Comparison of ENCODE assay signal across 16 cellular contexts in the genomic region with DNA sequence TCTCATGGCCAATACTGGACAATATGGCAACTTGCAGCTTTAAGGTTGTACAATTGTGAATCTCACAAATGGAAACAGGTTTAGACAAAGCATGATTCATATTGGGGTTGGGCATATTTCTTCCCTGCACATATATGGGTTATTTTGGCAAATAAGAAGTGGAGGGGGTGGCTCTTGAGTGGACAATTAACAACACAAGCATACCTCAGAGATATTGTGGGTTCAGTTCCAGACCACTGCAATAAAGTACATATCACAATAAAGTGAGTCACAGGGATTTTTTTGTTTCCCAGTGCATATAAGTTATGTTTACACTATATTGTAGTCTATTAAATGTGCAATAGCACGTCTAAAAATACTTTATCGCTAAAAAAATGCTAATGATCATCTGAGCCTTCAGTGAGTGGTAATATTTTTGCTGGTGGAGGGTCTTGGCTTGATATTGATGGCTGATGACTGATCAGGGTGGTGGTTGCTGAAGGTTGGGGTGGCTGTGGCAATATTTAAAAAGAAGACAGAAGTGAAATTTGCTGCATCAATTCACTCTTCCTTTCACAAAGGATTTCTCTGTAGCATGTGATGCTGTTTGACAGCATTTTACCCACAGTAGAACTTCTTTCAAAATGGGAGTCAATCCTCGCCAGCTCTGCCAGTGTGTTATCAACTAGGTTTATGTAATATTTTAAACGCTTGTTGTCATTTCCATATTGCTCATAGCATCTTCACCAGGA. TPM values are rescaled to one million over a fixed set of nuclear protein-coding genes. Genes with fewer than 3 reads are reported as not detected.
DNase-seq lines count a peak whose midpoint lies in the region; ATAC-seq and TF ChIP-seq lines count a peak whose summit lies in the region.
"Had no signal": no experiment of that assay in that cellular context is flagged by ENCODE, and none has a peak within 500 bp of the region (broad histone marks: within the 10 kb centered on the region; RNA-seq: fewer than 3 reads in every experiment).

No MANE protein-coding gene starts in this region.

- H4K20me1 ChIP-seq in PC-3 (ENCODE audit: low read length) (no peaks in the 10 kb centered on the region), osteoblast (ENCODE audit: insufficient read depth, low read length) (no peaks in the 10 kb centered on the region)
- H4K20me1 ChIP-seq: BLaER1 treated with 17β-estradiol and CSF1 and Interleukin-3, amounts not matched to agents 10 nM and 100 nM had no signal

- POLR2A ChIA-PET in MCF 10A (lab: Yijun Ruan, JAX) (no interaction called here), PC-3 (lab: Charles Lee; ENCODE audit: unreplicated experiment) (interaction anchor here (0.7 kb wide), 1 partner anchor 116 kb away, joined by 5 read pairs; a partner anchor contains a TSS)

- intact Hi-C loops in MCF 10A (cut with micrococcal nuclease), result no loop called here
- intact Hi-C loops in breast epithelium (cut with DNase I; ENCODE audit: low total_unique reads), result no loop called here
- intact Hi-C loops in PC-3 (cut with micrococcal nuclease), result loop anchor here (1.0 to 2.0 kb wide), 3 partner anchors 51 to 76 kb away; a partner anchor contains a TSS

- H3F3A ChIP-seq in PC-3 (ENCODE audit: low read length, unreplicated experiment), result no peaks in the 10 kb centered on the region

- no peak for TF ChIP-seq CTCF in MCF 10A (IDR thresholded peaks at IDR 0.05; ENCODE audit: unreplicated experiment)
- TF ChIP-seq CTCF in breast epithelium (IDR thresholded peaks at IDR 0.05), result no peak
- no peak for TF ChIP-seq CTCF in PC-3 (conservative IDR thresholded peaks at IDR 0.05; ENCODE audit: low read depth, low read length)
- no peak for TF ChIP-seq CTCF in epithelial cell of esophagus (IDR thresholded peaks at IDR 0.05; ENCODE audit: insufficient read depth, low read depth, low read length, missing control alignments)
- TF ChIP-seq CTCF in endothelial cell (IDR thresholded peaks at IDR 0.05; ENCODE audit: unreplicated experiment), result no peak
- TF ChIP-seq CTCF in osteoblast (IDR thresholded peaks at IDR 0.05; ENCODE audit: extremely low read depth, low read depth, low read length), result no peak

- no peak overlapping the region for H3K27ac ChIP-seq in breast epithelium
- H3K27ac ChIP-seq in PC-3 (ENCODE audit: low read length), result peak overlapping the region; percentile 29
- no peak overlapping the region for H3K27ac ChIP-seq in osteoblast (ENCODE audit: low read depth, low read length)
- H3K27ac ChIP-seq: PC-9, RWPE1 had no signal

- H3K4me3 ChIP-seq in breast epithelium (no peak overlapping the region), PC-3 (ENCODE audit: low read length) (no peak overlapping the region), epithelial cell of esophagus (ENCODE audit: low read length) (no peak overlapping the region), osteoblast (ENCODE audit: insufficient read depth, low read length) (no peak overlapping the region)
- H3K4me3 ChIP-seq: BLaER1 treated with 17β-estradiol and CSF1 and Interleukin-3, amounts not matched to agents 10 nM and 100 nM; K562; PC-9 had no signal

- TF ChIP-seq POLR2A in breast epithelium (IDR thresholded peaks at IDR 0.05), result no peak

- H3K27ac Mint-ChIP-seq in MCF 10A (ENCODE audit: low read depth, unreplicated experiment), result no peak overlapping the region
- H3K27ac Mint-ChIP-seq in endothelial cell (ENCODE audit: unreplicated experiment), result no peak overlapping the region

- DNase-seq in MCF 10A (ENCODE audit: unreplicated experiment) (peak; percentile 6), breast epithelium (ENCODE audit: low spot score in 2 of 2) (no peak), PC-3 (peak; percentile 70), epithelial cell of esophagus (ENCODE audit: low read depth) (peak; percentile 6), NCI-H1436 treated with DMSO at 0.1 percent for 48 hours (lab: John Stamatoyannopoulos, UW) (no peak), endothelial cell (ENCODE audit: low spot score) (no peak), osteoblast (ENCODE audit: insufficient read length, low spot score, missing footprints) (no peak)
- DNase-seq: DND-41, GDM1, NCI-H187 treated with DMSO at 0.1 percent for 48 hours, NCI-H2227 treated with DMSO at 0.1 percent for 48 hours, NCI-H510A treated with DMSO at 0.1 percent for 48 hours, PC-9 had no signal

- no peak overlapping the region for H2AFZ ChIP-seq in PC-3 (ENCODE audit: low read length)
- H2AFZ ChIP-seq in osteoblast (ENCODE audit: low read length), result no peak overlapping the region
- H2AFZ ChIP-seq: PC-9 had no signal

- no peaks in the 10 kb centered on the region for H3K4me1 Mint-ChIP-seq in MCF 10A (ENCODE audit: insufficient read depth, unreplicated experiment)
- no peaks in the 10 kb centered on the region for H3K4me1 Mint-ChIP-seq in endothelial cell (ENCODE audit: unreplicated experiment)

- H3K9ac ChIP-seq in PC-3 (ENCODE audit: low read length), result no peak overlapping the region
- H3K9ac ChIP-seq: BLaER1 treated with 17β-estradiol and CSF1 and Interleukin-3, amounts not matched to agents 10 nM and 100 nM had no signal

- peak; percentile 97 for ATAC-seq in PC-3
- ATAC-seq: K562 had no signal

- peak overlapping the region; percentile 18; the same call in 1 of the 2 replicates for H3K4me2 ChIP-seq in PC-3 (ENCODE audit: low read length)
- H3K4me2 ChIP-seq in osteoblast (ENCODE audit: insufficient read depth, low read length), result no peak overlapping the region
- H3K4me2 ChIP-seq: PC-9 had no signal

- CTCF ChIA-PET in MCF 10A (lab: Yijun Ruan, JAX) (no interaction called here), PC-3 (lab: Charles Lee) (no interaction called here)

- H3K4me3 Mint-ChIP-seq in MCF 10A (ENCODE audit: unreplicated experiment) (no peak overlapping the region), endothelial cell (ENCODE audit: unreplicated experiment) (no peak overlapping the region)

- BruUV-seq in MCF 10A (replicated peaks; lab: Mats Ljungman, UMichigan), result no TSS peak
- no TSS peak for BruUV-seq in PC-3 (replicated peaks; lab: Mats Ljungman, UMichigan)

- peaks cover 6% of the 10 kb centered on the region for H3K36me3 Mint-ChIP-seq in MCF 10A (ENCODE audit: insufficient read depth, unreplicated experiment)
- H3K36me3 Mint-ChIP-seq in endothelial cell (ENCODE audit: low read depth, unreplicated experiment), result no peaks in the 10 kb centered on the region

- H3K36me3 ChIP-seq in breast epithelium (no peaks in the 10 kb centered on the region), PC-3 (ENCODE audit: low read depth, low read length) (no peaks in the 10 kb centered on the region), osteoblast (ENCODE audit: insufficient read depth, low read length) (no peaks in the 10 kb centered on the region)
- H3K36me3 ChIP-seq: BLaER1 treated with 17β-estradiol and CSF1 and Interleukin-3, amounts not matched to agents 10 nM and 100 nM had no signal

- H3K27me3 Mint-ChIP-seq in MCF 10A (ENCODE audit: insufficient read depth, unreplicated experiment), result peaks cover 33% of the 10 kb centered on the region
- H3K27me3 Mint-ChIP-seq in endothelial cell (ENCODE audit: unreplicated experiment), result peaks cover 1% of the 10 kb centered on the region

- no peaks in the 10 kb centered on the region for H3K9me2 ChIP-seq in PC-3 (replicated peaks; ENCODE audit: low read length)

- no peaks in the 10 kb centered on the region for H3K79me2 ChIP-seq in PC-3 (ENCODE audit: low read length)
- H3K79me2 ChIP-seq in osteoblast (ENCODE audit: insufficient read depth, low read length), result no peaks in the 10 kb centered on the region

- H3K27me3 ChIP-seq in breast epithelium, result no peaks in the 10 kb centered on the region
- H3K27me3 ChIP-seq in PC-3 (ENCODE audit: low read length), result no peaks in the 10 kb centered on the region
- H3K27me3 ChIP-seq in osteoblast (ENCODE audit: insufficient read depth, low read length), result no peaks in the 10 kb centered on the region

- H3K4me1 ChIP-seq in breast epithelium (no peaks in the 10 kb centered on the region), PC-3 (ENCODE audit: insufficient read depth, low read length) (peaks cover 11% of the 10 kb centered on the region), osteoblast (ENCODE audit: insufficient read depth, low read length) (no peaks in the 10 kb centered on the region)

- H3K9me3 ChIP-seq in breast epithelium, result no peaks in the 10 kb centered on the region
- no peaks in the 10 kb centered on the region for H3K9me3 ChIP-seq in PC-3 (ENCODE audit: low read length)
- H3K9me3 ChIP-seq in osteoblast (ENCODE audit: low read depth, low read length), result no peaks in the 10 kb centered on the region
- H3K9me3 ChIP-seq: BLaER1 treated with 17β-estradiol and CSF1 and Interleukin-3, amounts not matched to agents 10 nM and 100 nM had no signal

- H3K9me3 Mint-ChIP-seq in MCF 10A (ENCODE audit: unreplicated experiment) (no peaks in the 10 kb centered on the region), endothelial cell (ENCODE audit: unreplicated experiment) (no peaks in the 10 kb centered on the region)

RNA-seq across cellular contexts. Expression of a gene that starts 50.5 kb away (rescaled TPM):
- total RNA-seq in MCF 10A (2022) (282 and 300 TPM in 2 replicates), breast epithelium (100 to 1,000 TPM; 169 to 345 (median 214) TPM), PC-3 (2014; rRNA removed) (94.2 and 99.8 TPM in 2 replicates), endothelial cell (ENCODE audit: unreplicated experiment) (139 TPM), osteoblast (200 and 215 TPM in 2 replicates)

Comparison
In these comparisons a context has a peak if more than half of its experiments do, and no peak if none do; other contexts are left out.
1. DNase-seq: peak in MCF 10A (single experiment), PC-3 (single experiment) and epithelial cell of esophagus (single experiment); none in breast epithelium (0 of 2), NCI-H1436 treated with DMSO at 0.1 percent for 48 hours (single experiment), endothelial cell (single experiment) and osteoblast (single experiment).